In genomic region chr11:17636721-17637120, GRCh38 we compare ENCODE assay signal across 7 cellular contexts.
"Had no signal": no experiment of that assay in that cellular context is flagged by ENCODE, and none has a peak within 500 bp of the region (broad histone marks: within the 10 kb centered on the region; RNA-seq: fewer than 3 reads in every experiment).

No MANE protein-coding gene starts in this region.

- DNase-seq: IMR-90, KBM-7, KG1 had no signal

- H3K27ac ChIP-seq: HL-60 had no signal

- ATAC-seq: HepG2, K562 had no signal

- H3K27ac Mint-ChIP-seq: IgD-negative memory B cell had no signal

- H3K4me3 ChIP-seq: K562 had no signal

- H3K4me1 Mint-ChIP-seq: IgD-negative memory B cell had no signal

- H3K27me3 Mint-ChIP-seq: IgD-negative memory B cell had no signal

- H3K4me3 Mint-ChIP-seq: IgD-negative memory B cell had no signal

- H3K36me3 Mint-ChIP-seq: IgD-negative memory B cell had no signal
